Comparison of ENCODE assay signal across 16 cellular contexts in the genomic region with DNA sequence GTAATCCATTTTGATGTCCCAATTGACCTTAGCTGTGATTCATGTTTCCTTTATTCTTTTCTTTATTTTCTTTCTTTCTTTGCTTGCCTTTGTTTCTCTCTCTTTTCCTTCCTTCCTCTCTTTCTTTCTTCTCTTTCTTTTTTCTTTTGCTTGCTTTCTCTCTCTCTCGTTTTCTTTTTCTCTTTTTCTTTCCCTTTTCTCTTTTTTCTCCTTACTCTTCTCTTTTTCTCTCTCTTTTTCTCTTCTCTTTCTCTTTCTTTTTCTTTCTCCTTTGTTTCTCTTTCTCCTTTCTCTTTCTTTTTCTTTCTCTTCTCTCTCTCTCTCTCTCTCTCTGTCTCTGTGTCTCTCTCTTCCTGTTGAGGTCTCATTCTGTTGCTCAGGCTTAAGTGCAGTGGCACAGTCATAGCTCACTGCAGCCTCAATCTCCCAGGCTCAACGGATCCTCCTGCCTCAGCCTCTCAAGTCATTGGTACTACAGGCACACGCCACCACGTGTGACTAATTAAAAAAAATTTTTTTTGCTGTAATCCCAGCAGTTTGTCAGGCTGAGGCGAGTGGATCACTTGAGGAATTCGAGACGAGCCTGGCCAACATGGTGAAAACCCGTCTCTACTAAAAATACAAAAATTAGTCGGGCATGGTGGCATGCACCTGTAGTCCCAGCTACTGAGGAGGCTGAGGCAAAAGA. TPM values are rescaled to one million over a fixed set of nuclear protein-coding genes. Genes with fewer than 3 reads are reported as not detected.
DNase-seq lines count a peak whose midpoint lies in the region; TF ChIP-seq lines count a peak whose summit lies in the region.
"Had no signal": no experiment of that assay in that cellular context is flagged by ENCODE, and none has a peak within 500 bp of the region (broad histone marks: within the 10 kb centered on the region; RNA-seq: fewer than 3 reads in every experiment).

No MANE protein-coding gene starts in this region.

- H3K79me2 ChIP-seq in mammary epithelial cell (ENCODE audit: insufficient read depth, low read length): no peaks in the 10 kb centered on the region

- H2AFZ ChIP-seq in mammary epithelial cell (ENCODE audit: low read depth, low read length): no peak overlapping the region

- peak overlapping the region; percentile 18 for H3K27ac Mint-ChIP-seq in MCF 10A (ENCODE audit: low read depth, unreplicated experiment)
- no peak overlapping the region for H3K27ac Mint-ChIP-seq in chondrocyte (ENCODE audit: unreplicated experiment)
- H3K27ac Mint-ChIP-seq: CD4-positive, alpha-beta T cell had no signal

- H3K4me3 ChIP-seq in mammary epithelial cell (replicated peaks in 1 of 3; ENCODE audit: insufficient read depth in 1 of 3, low read depth in 2 of 3, low read length in 3 of 3): no peak overlapping the region
- no peak overlapping the region for H3K4me3 ChIP-seq in HEK293 (ENCODE audit: low read depth, low read length)
- no peak overlapping the region for H3K4me3 ChIP-seq in spleen
- no peak overlapping the region for H3K4me3 ChIP-seq in colonic mucosa
- H3K4me3 ChIP-seq: SK-N-MC had no signal

- dilution Hi-C loops in mammary epithelial cell (cut with HindIII; ENCODE audit: low sequenced_read_pairs): no loop called here

- POLR2A ChIA-PET in MCF 10A (lab: Yijun Ruan, JAX) (no interaction called here), HEK293 (lab: Yijun Ruan, JAX) (no interaction called here)

- TF ChIP-seq CTCF in MCF 10A (IDR thresholded peaks at IDR 0.05; ENCODE audit: unreplicated experiment): no peak
- no peak for TF ChIP-seq CTCF in mammary epithelial cell (conservative IDR thresholded peaks at IDR 0.05 in 1 of 2, IDR thresholded peaks at IDR 0.05 in 1 of 2; ENCODE audit: extremely low read depth in 1 of 2, insufficient read depth in 1 of 2, low read depth in 1 of 2, low read length in 2 of 2)
- TF ChIP-seq CTCF in HEK293 (tag by site-specific recombination; IDR thresholded peaks at IDR 0.05): no peak
- TF ChIP-seq CTCF in chondrocyte (IDR thresholded peaks at IDR 0.05): no peak
- no peak for TF ChIP-seq CTCF in spleen (IDR thresholded peaks at IDR 0.05 in 8 of 11, conservative IDR thresholded peaks at IDR 0.05 in 3 of 11)
- no peak for TF ChIP-seq CTCF in colonic mucosa (IDR thresholded peaks at IDR 0.05)

- DNase-seq in MCF 10A (ENCODE audit: unreplicated experiment) (no peak), mammary epithelial cell (no peak), chondrocyte (ENCODE audit: low spot score) (peak; percentile 7), spleen (peak; percentile 22), colonic mucosa (no peak), occipital lobe (lab: John Stamatoyannopoulos, UW) (no peak), HuH-7.5 (ENCODE audit: low spot score) (no peak)
- DNase-seq: BE2C; CD4-positive, alpha-beta T cell; NCI-H1092 treated with DMSO at 0.1 percent for 48 hours; NCI-H146; NCI-H2081 treated with DMSO at 0.1 percent for 48 hours; NCI-H446 treated with DMSO at 0.1 percent for 48 hours; SHP77 had no signal

- intact Hi-C loops in MCF 10A (cut with micrococcal nuclease) (no loop called here), mammary epithelial cell (cut with micrococcal nuclease) (no loop called here), spleen (cut with DNase I; ENCODE audit: low total_unique reads) (no loop called here), colonic mucosa (cut with DNase I) (loop anchor here (10.0 kb wide), 1 partner anchor 106 kb away; no protein-coding TSS in a partner anchor)

- H3K4me3 Mint-ChIP-seq in MCF 10A (ENCODE audit: unreplicated experiment) (no peak overlapping the region), chondrocyte (ENCODE audit: unreplicated experiment) (no peak overlapping the region)
- H3K4me3 Mint-ChIP-seq: CD4-positive, alpha-beta T cell had no signal

- H3K27ac ChIP-seq in mammary epithelial cell (ENCODE audit: insufficient read depth, low read depth, low read length) (no peak overlapping the region), HEK293 (ENCODE audit: extremely low read depth, low read depth, low read length) (no peak overlapping the region), spleen (no peak overlapping the region), colonic mucosa (no peak overlapping the region)
- H3K27ac ChIP-seq: SK-N-MC had no signal

- H3K9me3 Mint-ChIP-seq in MCF 10A (ENCODE audit: unreplicated experiment) (no peaks in the 10 kb centered on the region), chondrocyte (ENCODE audit: low read depth) (no peaks in the 10 kb centered on the region)
- H3K9me3 Mint-ChIP-seq: CD4-positive, alpha-beta T cell had no signal

- H3K36me3 Mint-ChIP-seq in MCF 10A (ENCODE audit: insufficient read depth, unreplicated experiment): no peaks in the 10 kb centered on the region
- H3K36me3 Mint-ChIP-seq in chondrocyte (ENCODE audit: low read depth): peaks cover 2% of the 10 kb centered on the region

- CTCF ChIA-PET in MCF 10A (lab: Yijun Ruan, JAX) (no interaction called here), mammary epithelial cell (lab: Charles Lee; ENCODE audit: low non-redundant PET) (no interaction called here), HEK293 (lab: Yijun Ruan, JAX) (no interaction called here)

- WGBS in mammary epithelial cell (ENCODE audit: low coverage, missing lambda C conversion rate): 69% methylated on average over 9 of the region's 9 CpGs
- WGBS in spleen, 5 donors: 82 to 86% (median 83%) methylated on average over 9 of the region's 9 CpGs

- no peak for TF ChIP-seq POLR2A in spleen (IDR thresholded peaks at IDR 0.05)

- H3K4me1 ChIP-seq in mammary epithelial cell (ENCODE audit: insufficient read depth, low read length) (no peaks in the 10 kb centered on the region), HEK293 (ENCODE audit: control insufficient read depth, insufficient read depth, low read length) (no peaks in the 10 kb centered on the region), spleen (peaks cover 0 to 3% (median 0%) of the 10 kb centered on the region in 6 donors), colonic mucosa (peaks cover 4% of the 10 kb centered on the region)
- H3K4me1 ChIP-seq: BE2C had no signal

- BruUV-seq in MCF 10A (replicated peaks; lab: Mats Ljungman, UMichigan) (no TSS peak), mammary epithelial cell (replicated peaks; lab: Mats Ljungman, UMichigan) (no TSS peak)

- H3K27me3 Mint-ChIP-seq in MCF 10A (ENCODE audit: insufficient read depth, unreplicated experiment) (peaks cover 10% of the 10 kb centered on the region), chondrocyte (ENCODE audit: low read depth) (peaks cover 12% of the 10 kb centered on the region)
- H3K27me3 Mint-ChIP-seq: CD4-positive, alpha-beta T cell had no signal

- peaks cover 6% of the 10 kb centered on the region for H3K4me1 Mint-ChIP-seq in MCF 10A (ENCODE audit: insufficient read depth, unreplicated experiment)
- H3K4me1 Mint-ChIP-seq in chondrocyte (ENCODE audit: low read depth): no peaks in the 10 kb centered on the region

- H3K36me3 ChIP-seq in mammary epithelial cell (ENCODE audit: insufficient read depth, low read length): no peaks in the 10 kb centered on the region
- no peaks in the 10 kb centered on the region for H3K36me3 ChIP-seq in HEK293 (ENCODE audit: control insufficient read depth in 2 of 2, insufficient read depth in 1 of 2, low read length in 2 of 2)
- no peaks in the 10 kb centered on the region for H3K36me3 ChIP-seq in spleen
- H3K36me3 ChIP-seq in colonic mucosa: no peaks in the 10 kb centered on the region
- H3K36me3 ChIP-seq: BE2C had no signal

- no peak overlapping the region for H3K4me2 ChIP-seq in mammary epithelial cell (ENCODE audit: insufficient read depth, low read depth, low read length)

- H3K9me3 ChIP-seq in mammary epithelial cell (replicated peaks; ENCODE audit: insufficient read depth, low read length) (no peaks in the 10 kb centered on the region), HEK293 (ENCODE audit: control insufficient read depth, insufficient read depth, low read depth, low read length) (no peaks in the 10 kb centered on the region), spleen (no peaks in the 10 kb centered on the region), colonic mucosa (no peaks in the 10 kb centered on the region)
- H3K9me3 ChIP-seq: BE2C had no signal

- in situ Hi-C loops in mammary epithelial cell (cut with MboI; ENCODE audit: low sequenced_read_pairs in 2 of 2): no loop called here

- no peak overlapping the region for H3K9ac ChIP-seq in mammary epithelial cell (ENCODE audit: insufficient read depth, low read length)
- H3K9ac ChIP-seq in colonic mucosa (ENCODE audit: low read depth in 2 of 2, low read length in 2 of 2): no peak overlapping the region

- no peaks in the 10 kb centered on the region for H4K20me1 ChIP-seq in mammary epithelial cell (ENCODE audit: insufficient read depth, low read length)

- H3K27me3 ChIP-seq in mammary epithelial cell (ENCODE audit: insufficient read depth, low read length): no peaks in the 10 kb centered on the region
- H3K27me3 ChIP-seq in spleen (replicated peaks in 1 of 7): no peaks in the 10 kb centered on the region
- no peaks in the 10 kb centered on the region for H3K27me3 ChIP-seq in colonic mucosa
- H3K27me3 ChIP-seq: BE2C had no signal

TF ChIP-seq in HEK293, 187 proteins besides CTCF, POLR2A, EP300 and RAD21:
- peak; percentile 99 for TF ChIP-seq PRDM1 (tag by site-specific recombination; IDR thresholded peaks at IDR 0.05)
- TF ChIP-seq SCRT1 (tag by site-specific recombination; IDR thresholded peaks at IDR 0.05; ENCODE audit: borderline replicate concordance): no peak
- peak; percentile 33; the same call in 1 of the 2 replicates for TF ChIP-seq ZNF596 (tag by site-specific recombination; IDR thresholded peaks at IDR 0.05)
- TF ChIP-seq MYNN (tag by site-specific recombination; IDR thresholded peaks at IDR 0.05; ENCODE audit: borderline replicate concordance): no peak
- peak; percentile 75 for TF ChIP-seq ZNF366 (tag by site-specific recombination; conservative IDR thresholded peaks at IDR 0.05)
- no peak for TF ChIP-seq ZNF529 (tag by site-specific recombination; IDR thresholded peaks at IDR 0.05; ENCODE audit: insufficient replicate concordance)
TF ChIP-seq in HEK293: peak in this region for 3.

RNA-seq across cellular contexts. Expression of gene DHRSX, which starts 8.0 kb away (rescaled TPM):
- 23.9 and 26.5 TPM in 2 replicates for total RNA-seq in MCF 10A (2022)
- 10 to 100 TPM; 14.3 to 21.7 TPM for total RNA-seq in mammary epithelial cell
- 11.8 TPM for polyA plus RNA-seq in mammary epithelial cell
- 13.0 TPM for polyA minus RNA-seq in mammary epithelial cell
- 30.1 to 35.2 TPM (median 35.0 TPM) in 3 replicates for total RNA-seq in chondrocyte
- 10 to 100 TPM; 18.7 to 29.6 (median 26.6) TPM for total RNA-seq in spleen
- polyA plus RNA-seq in spleen: 1 to 10 TPM; 5.5 to 9.2 (median 6.6) TPM
- total RNA-seq in colonic mucosa: 10 to 100 TPM; 28.6 to 43.3 TPM
- total RNA-seq in occipital lobe: 18.7 TPM

RNA-seq across cellular contexts. Expression of gene ZBED1, which starts 8.0 kb away (rescaled TPM):
- 19.6 and 23.7 TPM in 2 replicates for total RNA-seq in MCF 10A (2022)
- total RNA-seq in mammary epithelial cell: 10 to 100 TPM; 11.9 to 42.0 TPM
- polyA plus RNA-seq in mammary epithelial cell: 9.1 TPM
- polyA minus RNA-seq in mammary epithelial cell: 20.4 TPM
- total RNA-seq in chondrocyte: 39.8 to 45.0 TPM (median 40.1 TPM) in 3 replicates
- 10 to 100 TPM; 39.2 to 65.7 (median 45.1) TPM for total RNA-seq in spleen
- polyA plus RNA-seq in spleen: 10 to 100 TPM; 11.3 to 24.2 (median 14.5) TPM
- 10 to 100 TPM; 33.3 to 44.6 TPM for total RNA-seq in colonic mucosa
- 30.3 TPM for total RNA-seq in occipital lobe

Comparison
In these comparisons a context has a peak if more than half of its experiments do, and no peak if none do; other contexts are left out.
1. DNase-seq: peak in chondrocyte (single experiment) and spleen (single experiment); none in MCF 10A (single experiment), mammary epithelial cell (single experiment), colonic mucosa (single experiment), occipital lobe (single experiment) and HuH-7.5 (single experiment).